Comparison of ENCODE assay signal across 1 cellular context in the genomic region with DNA sequence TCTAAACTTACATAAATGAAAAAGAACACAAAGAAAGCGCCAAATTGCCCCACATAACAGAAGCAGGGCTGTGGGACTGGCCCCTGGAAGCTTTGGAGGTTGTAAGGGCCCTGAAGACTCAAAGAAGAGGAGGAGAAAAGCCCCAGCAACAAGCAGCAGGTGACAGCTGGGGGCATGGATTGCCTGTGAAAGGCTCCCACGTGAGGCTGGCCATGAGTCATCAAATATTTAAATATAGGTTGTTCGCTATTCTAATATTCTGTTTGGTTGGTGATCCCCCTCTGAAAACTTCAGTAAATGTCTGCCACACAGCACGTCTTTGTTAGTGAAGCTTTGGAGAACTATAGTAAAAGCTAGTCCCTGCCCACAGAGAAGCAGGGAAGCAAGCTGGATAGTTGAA.
TF ChIP-seq lines count a peak whose summit lies in the region.

No MANE protein-coding gene starts in this region.

TF ChIP-seq in GM23338, 12 proteins besides CTCF, POLR2A, EP300 and RAD21 (continued from another document):
- TF ChIP-seq, protein P1, sequence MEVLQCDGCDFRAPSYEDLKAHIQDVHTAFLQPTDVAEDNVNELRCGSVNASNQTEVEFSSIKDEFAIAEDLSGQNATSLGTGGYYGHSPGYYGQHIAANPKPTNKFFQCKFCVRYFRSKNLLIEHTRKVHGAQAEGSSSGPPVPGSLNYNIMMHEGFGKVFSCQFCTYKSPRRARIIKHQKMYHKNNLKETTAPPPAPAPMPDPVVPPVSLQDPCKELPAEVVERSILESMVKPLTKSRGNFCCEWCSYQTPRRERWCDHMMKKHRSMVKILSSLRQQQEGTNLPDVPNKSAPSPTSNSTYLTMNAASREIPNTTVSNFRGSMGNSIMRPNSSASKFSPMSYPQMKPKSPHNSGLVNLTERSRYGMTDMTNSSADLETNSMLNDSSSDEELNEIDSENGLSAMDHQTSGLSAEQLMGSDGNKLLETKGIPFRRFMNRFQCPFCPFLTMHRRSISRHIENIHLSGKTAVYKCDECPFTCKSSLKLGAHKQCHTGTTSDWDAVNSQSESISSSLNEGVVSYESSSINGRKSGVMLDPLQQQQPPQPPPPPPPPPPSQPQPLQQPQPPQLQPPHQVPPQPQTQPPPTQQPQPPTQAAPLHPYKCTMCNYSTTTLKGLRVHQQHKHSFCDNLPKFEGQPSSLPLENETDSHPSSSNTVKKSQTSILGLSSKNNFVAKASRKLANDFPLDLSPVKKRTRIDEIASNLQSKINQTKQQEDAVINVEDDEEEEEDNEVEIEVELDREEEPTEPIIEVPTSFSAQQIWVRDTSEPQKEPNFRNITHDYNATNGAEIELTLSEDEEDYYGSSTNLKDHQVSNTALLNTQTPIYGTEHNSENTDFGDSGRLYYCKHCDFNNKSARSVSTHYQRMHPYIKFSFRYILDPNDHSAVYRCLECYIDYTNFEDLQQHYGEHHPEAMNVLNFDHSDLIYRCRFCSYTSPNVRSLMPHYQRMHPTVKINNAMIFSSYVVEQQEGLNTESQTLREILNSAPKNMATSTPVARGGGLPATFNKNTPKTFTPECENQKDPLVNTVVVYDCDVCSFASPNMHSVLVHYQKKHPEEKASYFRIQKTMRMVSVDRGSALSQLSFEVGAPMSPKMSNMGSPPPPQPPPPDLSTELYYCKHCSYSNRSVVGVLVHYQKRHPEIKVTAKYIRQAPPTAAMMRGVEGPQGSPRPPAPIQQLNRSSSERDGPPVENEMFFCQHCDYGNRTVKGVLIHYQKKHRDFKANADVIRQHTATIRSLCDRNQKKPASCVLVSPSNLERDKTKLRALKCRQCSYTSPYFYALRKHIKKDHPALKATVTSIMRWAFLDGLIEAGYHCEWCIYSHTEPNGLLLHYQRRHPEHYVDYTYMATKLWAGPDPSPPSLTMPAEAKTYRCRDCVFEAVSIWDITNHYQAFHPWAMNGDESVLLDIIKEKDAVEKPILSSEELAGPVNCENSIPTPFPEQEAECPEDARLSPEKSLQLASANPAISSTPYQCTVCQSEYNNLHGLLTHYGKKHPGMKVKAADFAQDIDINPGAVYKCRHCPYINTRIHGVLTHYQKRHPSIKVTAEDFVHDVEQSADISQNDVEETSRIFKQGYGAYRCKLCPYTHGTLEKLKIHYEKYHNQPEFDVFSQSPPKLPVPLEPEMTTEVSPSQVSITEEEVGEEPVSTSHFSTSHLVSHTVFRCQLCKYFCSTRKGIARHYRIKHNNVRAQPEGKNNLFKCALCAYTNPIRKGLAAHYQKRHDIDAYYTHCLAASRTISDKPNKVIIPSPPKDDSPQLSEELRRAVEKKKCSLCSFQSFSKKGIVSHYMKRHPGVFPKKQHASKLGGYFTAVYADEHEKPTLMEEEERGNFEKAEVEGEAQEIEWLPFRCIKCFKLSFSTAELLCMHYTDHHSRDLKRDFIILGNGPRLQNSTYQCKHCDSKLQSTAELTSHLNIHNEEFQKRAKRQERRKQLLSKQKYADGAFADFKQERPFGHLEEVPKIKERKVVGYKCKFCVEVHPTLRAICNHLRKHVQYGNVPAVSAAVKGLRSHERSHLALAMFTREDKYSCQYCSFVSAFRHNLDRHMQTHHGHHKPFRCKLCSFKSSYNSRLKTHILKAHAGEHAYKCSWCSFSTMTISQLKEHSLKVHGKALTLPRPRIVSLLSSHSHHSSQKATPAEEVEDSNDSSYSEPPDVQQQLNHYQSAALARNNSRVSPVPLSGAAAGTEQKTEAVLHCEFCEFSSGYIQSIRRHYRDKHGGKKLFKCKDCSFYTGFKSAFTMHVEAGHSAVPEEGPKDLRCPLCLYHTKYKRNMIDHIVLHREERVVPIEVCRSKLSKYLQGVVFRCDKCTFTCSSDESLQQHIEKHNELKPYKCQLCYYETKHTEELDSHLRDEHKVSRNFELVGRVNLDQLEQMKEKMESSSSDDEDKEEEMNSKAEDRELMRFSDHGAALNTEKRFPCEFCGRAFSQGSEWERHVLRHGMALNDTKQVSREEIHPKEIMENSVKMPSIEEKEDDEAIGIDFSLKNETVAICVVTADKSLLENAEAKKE (CRISPR knock-in tag; IDR thresholded peaks at IDR 0.05): no peak
- TF ChIP-seq EZH2phosphoT487 (IDR thresholded peaks at IDR 0.05; ENCODE audit: unreplicated experiment): no peak
- no peak for TF ChIP-seq ZNF114 (CRISPR knock-in tag; IDR thresholded peaks at IDR 0.05)
- TF ChIP-seq, protein P2, sequence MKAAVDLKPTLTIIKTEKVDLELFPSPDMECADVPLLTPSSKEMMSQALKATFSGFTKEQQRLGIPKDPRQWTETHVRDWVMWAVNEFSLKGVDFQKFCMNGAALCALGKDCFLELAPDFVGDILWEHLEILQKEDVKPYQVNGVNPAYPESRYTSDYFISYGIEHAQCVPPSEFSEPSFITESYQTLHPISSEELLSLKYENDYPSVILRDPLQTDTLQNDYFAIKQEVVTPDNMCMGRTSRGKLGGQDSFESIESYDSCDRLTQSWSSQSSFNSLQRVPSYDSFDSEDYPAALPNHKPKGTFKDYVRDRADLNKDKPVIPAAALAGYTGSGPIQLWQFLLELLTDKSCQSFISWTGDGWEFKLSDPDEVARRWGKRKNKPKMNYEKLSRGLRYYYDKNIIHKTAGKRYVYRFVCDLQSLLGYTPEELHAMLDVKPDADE (IDR thresholded peaks at IDR 0.05): no peak
- TF ChIP-seq EZH2 (IDR thresholded peaks at IDR 0.05; ENCODE audit: low read depth, unreplicated experiment): no peak
- TF ChIP-seq POLR2AphosphoS5 (IDR thresholded peaks at IDR 0.05; ENCODE audit: low read depth): no peak
